Comparison of ENCODE assay signal across 8 cellular contexts in the genomic region with DNA sequence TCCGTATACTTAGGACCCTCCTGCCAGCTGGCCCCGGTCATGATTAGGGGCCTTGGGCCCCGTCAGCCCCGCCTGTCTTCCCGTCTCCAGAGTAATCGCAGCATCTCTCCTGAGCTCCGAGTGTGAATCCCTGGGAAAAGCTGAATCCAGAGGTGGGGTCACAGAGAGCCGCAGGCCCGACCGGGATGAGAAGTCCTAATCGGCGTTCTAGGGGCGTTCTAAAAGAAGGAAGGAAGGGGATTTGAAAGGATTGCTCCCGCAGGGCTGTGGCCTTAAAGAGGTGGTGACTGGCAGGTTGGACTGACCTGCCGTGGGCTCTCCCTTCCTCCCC. TPM values are rescaled to one million over a fixed set of nuclear protein-coding genes. Genes with fewer than 3 reads are reported as not detected.
DNase-seq lines count a peak whose midpoint lies in the region; ATAC-seq and TF ChIP-seq lines count a peak whose summit lies in the region.

No MANE protein-coding gene starts in this region.

- H3K9me3 Mint-ChIP-seq in activated naive CD4-positive, alpha-beta T cell treated with anti-CD3 and anti-CD28 coated beads, Interleukin-2, amount 50 U/mL, for 24 hours = no peaks in the 10 kb centered on the region
- no peaks in the 10 kb centered on the region for H3K9me3 Mint-ChIP-seq in T-cell

- peaks cover 6% of the 10 kb centered on the region for H3K36me3 Mint-ChIP-seq in activated naive CD4-positive, alpha-beta T cell treated with anti-CD3 and anti-CD28 coated beads, Interleukin-2, amount 50 U/mL, for 24 hours
- H3K36me3 Mint-ChIP-seq in T-cell = peaks cover 21% of the 10 kb centered on the region

- H3K27me3 Mint-ChIP-seq in activated naive CD4-positive, alpha-beta T cell treated with anti-CD3 and anti-CD28 coated beads, Interleukin-2, amount 50 U/mL, for 24 hours = no peaks in the 10 kb centered on the region
- peaks cover 0 to 4% of the 10 kb centered on the region in 2 donors for H3K27me3 Mint-ChIP-seq in T-cell

- peak overlapping the region; percentile 100 for H3K27ac Mint-ChIP-seq in activated naive CD4-positive, alpha-beta T cell treated with anti-CD3 and anti-CD28 coated beads, Interleukin-2, amount 50 U/mL, for 24 hours
- peak overlapping the region; percentile 91 to 95 for H3K27ac Mint-ChIP-seq in T-cell

- peak overlapping the region; percentile 95 for H3K4me3 Mint-ChIP-seq in activated naive CD4-positive, alpha-beta T cell treated with anti-CD3 and anti-CD28 coated beads, Interleukin-2, amount 50 U/mL, for 24 hours
- peak overlapping the region; percentile 94 to 96 (median 95) for H3K4me3 Mint-ChIP-seq in T-cell

- ATAC-seq in T-cell (replicated peaks in 1 of 4) (no peak), GM18868 (IDR thresholded peaks at IDR 0.05; ENCODE audit: unreplicated experiment) (no peak)

- H3K4me3 ChIP-seq in foreskin fibroblast (ENCODE audit: low read depth in 1 of 2, low read length in 2 of 2) (peak overlapping the region; percentile 69 to 88), rectal smooth muscle tissue (ENCODE audit: low read length) (peak overlapping the region; percentile 82)

- POLR2A ChIA-PET in T-cell (lab: Charles Lee) = interaction anchor here in 1 of 2 donors (1.5 to 1.9 kb wide), 2 partner anchors 15 to 65 kb away, joined by 8 to 9 read pairs; no protein-coding TSS in a partner anchor

- no peak for DNase-seq in activated naive CD4-positive, alpha-beta T cell treated with Interleukin-2 at 50 U/mL for 16 hours
- no peak for DNase-seq in T-cell
- DNase-seq in foreskin fibroblast = no peak
- DNase-seq in NCI-H1048 (lab: John Stamatoyannopoulos, UW) = no peak
- DNase-seq in DMS153 treated with DMSO at 0.1 percent for 48 hours (lab: John Stamatoyannopoulos, UW; ENCODE audit: unreplicated experiment) = no peak

- peak overlapping the region; percentile 90 for H3K9ac ChIP-seq in rectal smooth muscle tissue (ENCODE audit: low read length)

- H3K27ac ChIP-seq in rectal smooth muscle tissue (ENCODE audit: low read depth, low read length) = peak overlapping the region; percentile 97

- H3K4me1 ChIP-seq in rectal smooth muscle tissue (ENCODE audit: control insufficient read depth, insufficient read depth, low read length) = peaks cover 16% of the 10 kb centered on the region

- peaks cover 55% of the 10 kb centered on the region for H3K4me1 Mint-ChIP-seq in activated naive CD4-positive, alpha-beta T cell treated with anti-CD3 and anti-CD28 coated beads, Interleukin-2, amount 50 U/mL, for 24 hours
- H3K4me1 Mint-ChIP-seq in T-cell = peaks cover 61 to 68% (median 64%) of the 10 kb centered on the region in 3 donors

- no peaks in the 10 kb centered on the region for H3K27me3 ChIP-seq in rectal smooth muscle tissue (ENCODE audit: control insufficient read depth, insufficient read depth, low read length)

- TF ChIP-seq CTCF in foreskin fibroblast (IDR thresholded peaks at IDR 0.05; ENCODE audit: low read depth, low read length) = no peak

- no peaks in the 10 kb centered on the region for H3K36me3 ChIP-seq in rectal smooth muscle tissue (ENCODE audit: control insufficient read depth, insufficient read depth, low read length)

- CTCF ChIA-PET in T-cell (lab: Charles Lee) = interaction anchor here in 1 of 2 donors (1.7 to 2.5 kb wide), 3 partner anchors 16 to 64 kb away, joined by 6 to 13 read pairs (median 11); no protein-coding TSS in a partner anchor

RNA-seq across cellular contexts. Expression of a gene that starts 0.4 kb away (rescaled TPM):
- 10 to 100 TPM; 49.2 to 92.5 (median 62.7) TPM for total RNA-seq in T-cell

RNA-seq across cellular contexts. Expression of a gene that starts 38.4 kb away (rescaled TPM):
- not detected for total RNA-seq in T-cell

RNA-seq across cellular contexts. Expression of a gene that starts 58.2 kb away (rescaled TPM):
- total RNA-seq in T-cell = 10 to 100 TPM; 27.6 to 36.4 (median 35.6) TPM
